In genomic region chrX:50707376-50707775, GRCh38 we compare ENCODE assay signal across 27 cellular contexts.
DNase-seq lines count a peak whose midpoint lies in the region; ATAC-seq and TF ChIP-seq lines count a peak whose summit lies in the region.
"Had no signal": no experiment of that assay in that cellular context is flagged by ENCODE, and none has a peak within 500 bp of the region (broad histone marks: within the 10 kb centered on the region; RNA-seq: fewer than 3 reads in every experiment).

No MANE protein-coding gene starts in this region.

- peaks cover 5% of the 10 kb centered on the region for H3K27me3 Mint-ChIP-seq in CD8-positive, alpha-beta T cell (ENCODE audit: low read depth)
- H3K27me3 Mint-ChIP-seq: B cell had no signal

- H3K36me3 Mint-ChIP-seq in stimulated activated effector memory CD8-positive, alpha-beta T cell treated with anti-CD3 and anti-CD28 coated beads, Interleukin-12 subunit alpha, Interleukin-12 subunit beta, amount 100 ng/mL, for 72 hours: no peaks in the 10 kb centered on the region
- no peaks in the 10 kb centered on the region for H3K36me3 Mint-ChIP-seq in CD8-positive, alpha-beta T cell
- H3K36me3 Mint-ChIP-seq: naive thymus-derived CD4-positive, alpha-beta T cell had no signal

- no peak overlapping the region for H3K4me3 ChIP-seq in A673 (ENCODE audit: low read depth, low read length, poor library complexity, severe bottlenecking)
- H3K4me3 ChIP-seq in OCI-LY7 (ENCODE audit: low read depth, low read length, poor library complexity, severe bottlenecking): no peak overlapping the region
- H3K4me3 ChIP-seq in CD8-positive, alpha-beta T cell (ENCODE audit: low read depth, low read length): no peak overlapping the region
- H3K4me3 ChIP-seq in uterus: no peak overlapping the region
- H3K4me3 ChIP-seq: A549, cardiac muscle cell, smooth muscle cell, vagina had no signal

- no peak for TF ChIP-seq EP300 in Ishikawa (IDR thresholded peaks at IDR 0.05; ENCODE audit: borderline replicate concordance)

- no peak overlapping the region for H3K4me3 Mint-ChIP-seq in stimulated activated effector memory CD8-positive, alpha-beta T cell treated with anti-CD3 and anti-CD28 coated beads, Interleukin-12 subunit alpha, Interleukin-12 subunit beta, amount 100 ng/mL, for 72 hours
- no peak overlapping the region for H3K4me3 Mint-ChIP-seq in CD8-positive, alpha-beta T cell
- H3K4me3 Mint-ChIP-seq: activated CD4-positive, alpha-beta T cell treated with anti-CD3 and anti-CD28 coated beads, Interleukin-2, amount 10 ng/mL, durations not matched to agents 7 days and 5 days; activated naive CD4-positive, alpha-beta T cell treated with anti-CD3 and anti-CD28 coated beads for 36 hours; activated T-cell treated with anti-CD3 and anti-CD28 coated beads, Interleukin-2, amount 50 U/mL, for 72 hours; B cell; naive thymus-derived CD4-positive, alpha-beta T cell; T-helper 2 cell treated with Interferon-gamma antibody and Interleukin-4, amounts not matched to agents 5 μg/mL and 100 μg/mL, for 36 hours had no signal

- H3K4me1 ChIP-seq in A673 (ENCODE audit: insufficient read depth, low read length, poor library complexity, severe bottlenecking) (peaks cover 52% of the 10 kb centered on the region), OCI-LY7 (ENCODE audit: insufficient read depth, low read length, poor library complexity, severe bottlenecking) (no peaks in the 10 kb centered on the region), uterus (no peaks in the 10 kb centered on the region)
- H3K4me1 ChIP-seq in CD8-positive, alpha-beta T cell (ENCODE audit: insufficient read depth, low read length): no peaks in the 10 kb centered on the region
- H3K4me1 ChIP-seq: A549 had no signal

- H3K27me3 ChIP-seq in A673 (replicated peaks; ENCODE audit: insufficient read depth, low read depth, low read length, poor library complexity) (no peaks in the 10 kb centered on the region), uterus (no peaks in the 10 kb centered on the region)
- H3K27me3 ChIP-seq in CD8-positive, alpha-beta T cell (ENCODE audit: insufficient read depth, low read length): no peaks in the 10 kb centered on the region
- H3K27me3 ChIP-seq: cardiac muscle cell, vagina had no signal

- H3K27ac ChIP-seq in A673 (ENCODE audit: low read depth, low read length, poor library complexity, severe bottlenecking) (peak overlapping the region; percentile 92), RWPE1 (no peak overlapping the region), OCI-LY7 (ENCODE audit: low read depth, low read length, poor library complexity, severe bottlenecking) (no peak overlapping the region), uterus (no peak overlapping the region)
- H3K27ac ChIP-seq in CD8-positive, alpha-beta T cell (ENCODE audit: low read depth, low read length): no peak overlapping the region
- H3K27ac ChIP-seq: A549, cardiac muscle cell, KMS-11, vagina, WERI-Rb-1 had no signal

- H4K20me1 ChIP-seq in OCI-LY7 (ENCODE audit: insufficient read depth, low read length): no peaks in the 10 kb centered on the region

- DNase-seq in A673 (ENCODE audit: low spot score) (peak; percentile 54), RWPE1 (ENCODE audit: low spot score) (peak; percentile 14), kidney tubule cell (ENCODE audit: low spot score) (peak; percentile 59), OCI-LY7 (ENCODE audit: low spot score) (no peak), uterus (no peak)
- DNase-seq in stimulated activated effector memory CD8-positive, alpha-beta T cell treated with anti-CD3 and anti-CD28 coated beads, Interleukin-12 subunit alpha, Interleukin-12 subunit beta, amount 100 ng/mL, for 72 hours (ENCODE audit: low spot score in 2 of 2): no peak
- DNase-seq in CD8-positive, alpha-beta T cell: no peak
- DNase-seq: activated CD4-positive, alpha-beta T cell treated with anti-CD3 and anti-CD28 coated beads, Interleukin-2, amount 10 ng/mL, durations not matched to agents 7 days and 5 days; activated naive CD4-positive, alpha-beta T cell treated with anti-CD3 and anti-CD28 coated beads for 36 hours; activated T-cell treated with anti-CD3 and anti-CD28 coated beads, Interleukin-2, amount 50 U/mL, for 72 hours; amniotic stem cell; GF-D8; glutamatergic neuron; kidney glomerular epithelial cell; naive thymus-derived CD4-positive, alpha-beta T cell; NCI-H1930; NCI-H345; stimulated activated CD4-positive, alpha-beta T cell treated with anti-CD3 and anti-CD28 coated beads, Interleukin-2, amount 100 ng/mL, for 24 hours; WERI-Rb-1 had no signal

- H3K9me3 ChIP-seq in A673 (ENCODE audit: low read depth, low read length, poor library complexity, severe bottlenecking) (no peaks in the 10 kb centered on the region), OCI-LY7 (ENCODE audit: low read length) (no peaks in the 10 kb centered on the region), uterus (no peaks in the 10 kb centered on the region)
- H3K9me3 ChIP-seq in CD8-positive, alpha-beta T cell (ENCODE audit: low read length): no peaks in the 10 kb centered on the region
- H3K9me3 ChIP-seq: A549, vagina had no signal

- TF ChIP-seq CTCF in A673 (conservative IDR thresholded peaks at IDR 0.05; ENCODE audit: low read depth, low read length) (no peak), RWPE1 (conservative IDR thresholded peaks at IDR 0.05; ENCODE audit: low read depth) (no peak), OCI-LY7 (conservative IDR thresholded peaks at IDR 0.05; ENCODE audit: low read length) (no peak), uterus (IDR thresholded peaks at IDR 0.05) (no peak)
- TF ChIP-seq CTCF in CD8-positive, alpha-beta T cell (IDR thresholded peaks at IDR 0.05): no peak

- no peaks in the 10 kb centered on the region for H3K9me3 Mint-ChIP-seq in stimulated activated effector memory CD8-positive, alpha-beta T cell treated with anti-CD3 and anti-CD28 coated beads, Interleukin-12 subunit alpha, Interleukin-12 subunit beta, amount 100 ng/mL, for 72 hours
- no peaks in the 10 kb centered on the region for H3K9me3 Mint-ChIP-seq in CD8-positive, alpha-beta T cell
- H3K9me3 Mint-ChIP-seq: activated CD4-positive, alpha-beta T cell treated with anti-CD3 and anti-CD28 coated beads, Interleukin-2, amount 10 ng/mL, durations not matched to agents 7 days and 5 days; activated naive CD4-positive, alpha-beta T cell treated with anti-CD3 and anti-CD28 coated beads for 36 hours; activated T-cell treated with anti-CD3 and anti-CD28 coated beads, Interleukin-2, amount 50 U/mL, for 72 hours; naive thymus-derived CD4-positive, alpha-beta T cell; T-helper 2 cell treated with Interferon-gamma antibody and Interleukin-4, amounts not matched to agents 5 μg/mL and 100 μg/mL, for 36 hours had no signal

- intact Hi-C loops in A673 (cut with micrococcal nuclease; ENCODE audit: unreplicated experiment) (no loop called here), OCI-LY7 (cut with micrococcal nuclease; ENCODE audit: unreplicated experiment) (no loop called here), uterus (cut with DNase I; ENCODE audit: low total_unique reads) (no loop called here)
- intact Hi-C loops in CD8-positive, alpha-beta T cell (cut with DNase I, micrococcal nuclease): no loop called here

- CTCF ChIA-PET in A673 (lab: Charles Lee) (no interaction called here), RWPE1 (lab: Yijun Ruan, JAX) (interaction anchor here (0.6 kb wide), 1 partner anchor 197 kb away, joined by 3 read pairs; no protein-coding TSS in a partner anchor), OCI-LY7 (lab: Charles Lee; ENCODE audit: unreplicated experiment) (no interaction called here)
- CTCF ChIA-PET in CD8-positive, alpha-beta T cell (lab: Charles Lee): no interaction called here

- TF ChIP-seq RAD21 in Ishikawa (IDR thresholded peaks at IDR 0.05; ENCODE audit: low read depth): no peak

- H3K36me3 ChIP-seq in A673 (ENCODE audit: insufficient read depth, low read length, poor library complexity, severe bottlenecking): no peaks in the 10 kb centered on the region
- no peaks in the 10 kb centered on the region for H3K36me3 ChIP-seq in OCI-LY7 (ENCODE audit: insufficient read depth, low read length)
- no peaks in the 10 kb centered on the region for H3K36me3 ChIP-seq in CD8-positive, alpha-beta T cell (ENCODE audit: insufficient read depth, low read length)
- no peaks in the 10 kb centered on the region for H3K36me3 ChIP-seq in uterus
- H3K36me3 ChIP-seq: cardiac muscle cell, vagina, WERI-Rb-1 had no signal

- no peak overlapping the region for H3K27ac Mint-ChIP-seq in stimulated activated effector memory CD8-positive, alpha-beta T cell treated with anti-CD3 and anti-CD28 coated beads, Interleukin-12 subunit alpha, Interleukin-12 subunit beta, amount 100 ng/mL, for 72 hours
- no peak overlapping the region for H3K27ac Mint-ChIP-seq in CD8-positive, alpha-beta T cell
- H3K27ac Mint-ChIP-seq: activated CD4-positive, alpha-beta T cell treated with anti-CD3 and anti-CD28 coated beads, Interleukin-2, amount 10 ng/mL, durations not matched to agents 7 days and 5 days; activated naive CD4-positive, alpha-beta T cell treated with anti-CD3 and anti-CD28 coated beads for 36 hours; activated T-cell treated with anti-CD3 and anti-CD28 coated beads, Interleukin-2, amount 50 U/mL, for 72 hours; B cell; naive thymus-derived CD4-positive, alpha-beta T cell; T-helper 2 cell treated with Interferon-gamma antibody and Interleukin-4, amounts not matched to agents 5 μg/mL and 100 μg/mL, for 36 hours had no signal

- no peak overlapping the region for H2AFZ ChIP-seq in OCI-LY7 (ENCODE audit: low read length)

- BruUV-seq in A673 (replicated peaks; lab: Mats Ljungman, UMichigan): no TSS peak
- no TSS peak for BruUV-seq in OCI-LY7 (replicated peaks; lab: Mats Ljungman, UMichigan)

- no peak overlapping the region for H3K4me2 ChIP-seq in OCI-LY7 (ENCODE audit: low read length)
- H3K4me2 ChIP-seq: A549, KMS-11 had no signal

- no peaks in the 10 kb centered on the region for H3K9me2 ChIP-seq in OCI-LY7 (ENCODE audit: insufficient read depth, low read length)

- H3K4me1 Mint-ChIP-seq in stimulated activated effector memory CD8-positive, alpha-beta T cell treated with anti-CD3 and anti-CD28 coated beads, Interleukin-12 subunit alpha, Interleukin-12 subunit beta, amount 100 ng/mL, for 72 hours: no peaks in the 10 kb centered on the region
- H3K4me1 Mint-ChIP-seq in CD8-positive, alpha-beta T cell (ENCODE audit: low read depth): no peaks in the 10 kb centered on the region
- H3K4me1 Mint-ChIP-seq: activated CD4-positive, alpha-beta T cell treated with anti-CD3 and anti-CD28 coated beads, Interleukin-2, amount 10 ng/mL, durations not matched to agents 7 days and 5 days; B cell; naive thymus-derived CD4-positive, alpha-beta T cell had no signal

- no peak for ATAC-seq in stimulated activated effector memory CD8-positive, alpha-beta T cell treated with anti-CD3 and anti-CD28 coated beads, Interleukin-12 subunit alpha, Interleukin-12 subunit beta, amount 100 ng/mL, for 72 hours
- ATAC-seq in CD8-positive, alpha-beta T cell: no peak
- ATAC-seq: A549; activated T-cell treated with anti-CD3 and anti-CD28 coated beads, Interleukin-2, amount 50 U/mL, for 72 hours; naive thymus-derived CD4-positive, alpha-beta T cell had no signal

- POLR2A ChIA-PET in A673 (lab: Charles Lee; ENCODE audit: low non-redundant PET): no interaction called here
- POLR2A ChIA-PET in RWPE1 (lab: Yijun Ruan, JAX; ENCODE audit: low non-redundant PET): no interaction called here
- POLR2A ChIA-PET in OCI-LY7 (lab: Charles Lee): no interaction called here
- POLR2A ChIA-PET in CD8-positive, alpha-beta T cell (lab: Charles Lee): interaction anchor here (0.6 kb wide), 1 partner anchor 122 kb away, joined by 3 read pairs; no protein-coding TSS in a partner anchor

- TF ChIP-seq POLR2A in uterus (IDR thresholded peaks at IDR 0.05): no peak

- H3K79me2 ChIP-seq in OCI-LY7 (ENCODE audit: insufficient read depth, low read depth, low read length): no peaks in the 10 kb centered on the region

Comparison
In these comparisons a context has a peak if more than half of its experiments do, and no peak if none do; other contexts are left out.
1. DNase-seq: peak in A673 (single experiment), RWPE1 (single experiment) and kidney tubule cell (single experiment); none in stimulated activated effector memory CD8-positive, alpha-beta T cell treated with anti-CD3 and anti-CD28 coated beads, Interleukin-12 subunit alpha, Interleukin-12 subunit beta, amount 100 ng/mL, for 72 hours (0 of 2), OCI-LY7 (single experiment), CD8-positive, alpha-beta T cell (0 of 7) and uterus (0 of 2).